1 cellular context compared by ENCODE assay signal in genomic region chr1:40508375-40509341, GRCh38.
A peak's percentile ranks its signal among the peaks of the same experiment; 100 is the strongest.
TF ChIP-seq lines count a peak whose summit lies in the region.

A gene with protein sequence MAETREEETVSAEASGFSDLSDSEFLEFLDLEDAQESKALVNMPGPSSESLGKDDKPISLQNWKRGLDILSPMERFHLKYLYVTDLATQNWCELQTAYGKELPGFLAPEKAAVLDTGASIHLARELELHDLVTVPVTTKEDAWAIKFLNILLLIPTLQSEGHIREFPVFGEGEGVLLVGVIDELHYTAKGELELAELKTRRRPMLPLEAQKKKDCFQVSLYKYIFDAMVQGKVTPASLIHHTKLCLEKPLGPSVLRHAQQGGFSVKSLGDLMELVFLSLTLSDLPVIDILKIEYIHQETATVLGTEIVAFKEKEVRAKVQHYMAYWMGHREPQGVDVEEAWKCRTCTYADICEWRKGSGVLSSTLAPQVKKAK (plus strand): TSS chr1:40508767. CDS start chr1:40514545, 5,778 bp downstream.

TF ChIP-seq in SK-N-SH, 30 proteins besides CTCF, POLR2A, EP300 and RAD21 (continued from another document):
- TF ChIP-seq, protein P1, sequence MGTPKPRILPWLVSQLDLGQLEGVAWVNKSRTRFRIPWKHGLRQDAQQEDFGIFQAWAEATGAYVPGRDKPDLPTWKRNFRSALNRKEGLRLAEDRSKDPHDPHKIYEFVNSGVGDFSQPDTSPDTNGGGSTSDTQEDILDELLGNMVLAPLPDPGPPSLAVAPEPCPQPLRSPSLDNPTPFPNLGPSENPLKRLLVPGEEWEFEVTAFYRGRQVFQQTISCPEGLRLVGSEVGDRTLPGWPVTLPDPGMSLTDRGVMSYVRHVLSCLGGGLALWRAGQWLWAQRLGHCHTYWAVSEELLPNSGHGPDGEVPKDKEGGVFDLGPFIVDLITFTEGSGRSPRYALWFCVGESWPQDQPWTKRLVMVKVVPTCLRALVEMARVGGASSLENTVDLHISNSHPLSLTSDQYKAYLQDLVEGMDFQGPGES (IDR thresholded peaks at IDR 0.05; ENCODE audit: low read depth, low read length) = no peak
- no peak for TF ChIP-seq NFIC (IDR thresholded peaks at IDR 0.05; ENCODE audit: borderline replicate concordance)
- TF ChIP-seq ZBTB33 (IDR thresholded peaks at IDR 0.05; ENCODE audit: borderline replicate concordance, low read depth) = peak; percentile 95
- peak; percentile 79 for TF ChIP-seq TAF1 (IDR thresholded peaks at IDR 0.05; ENCODE audit: borderline replicate concordance, low read depth, low read length)
- TF ChIP-seq, protein P2, sequence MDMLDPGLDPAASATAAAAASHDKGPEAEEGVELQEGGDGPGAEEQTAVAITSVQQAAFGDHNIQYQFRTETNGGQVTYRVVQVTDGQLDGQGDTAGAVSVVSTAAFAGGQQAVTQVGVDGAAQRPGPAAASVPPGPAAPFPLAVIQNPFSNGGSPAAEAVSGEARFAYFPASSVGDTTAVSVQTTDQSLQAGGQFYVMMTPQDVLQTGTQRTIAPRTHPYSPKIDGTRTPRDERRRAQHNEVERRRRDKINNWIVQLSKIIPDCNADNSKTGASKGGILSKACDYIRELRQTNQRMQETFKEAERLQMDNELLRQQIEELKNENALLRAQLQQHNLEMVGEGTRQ (IDR thresholded peaks at IDR 0.05; ENCODE audit: borderline replicate concordance, low read depth, low read length) = no peak
- peak; percentile 26; the same call in 1 of the 2 replicates for TF ChIP-seq TCF12 (IDR thresholded peaks at IDR 0.05)
- TF ChIP-seq FOXM1 (IDR thresholded peaks at IDR 0.05; ENCODE audit: low read depth) = no peak
- TF ChIP-seq RFX5 (IDR thresholded peaks at IDR 0.05; ENCODE audit: low read length) = no peak
- no peak for TF ChIP-seq TEAD4 (IDR thresholded peaks at IDR 0.05; ENCODE audit: borderline replicate concordance, insufficient read depth)
- no peak for TF ChIP-seq GATA2 (CRISPR knock-in tag; IDR thresholded peaks at IDR 0.05)
- TF ChIP-seq ELF1 (IDR thresholded peaks at IDR 0.05) = peak; percentile 42; the same call in 1 of the 2 replicates
